8 cellular contexts compared by ENCODE assay signal in genomic region chr3:72977463-72977862, GRCh38. TPM values are rescaled to one million over a fixed set of nuclear protein-coding genes. Genes with fewer than 3 reads are reported as not detected.
DNase-seq lines count a peak whose midpoint lies in the region; ATAC-seq and TF ChIP-seq lines count a peak whose summit lies in the region.
"Had no signal": no experiment of that assay in that cellular context is flagged by ENCODE, and none has a peak within 500 bp of the region (broad histone marks: within the 10 kb centered on the region; RNA-seq: fewer than 3 reads in every experiment).

No MANE protein-coding gene starts in this region.

- ATAC-seq in GM18867 (IDR thresholded peaks at IDR 0.05; ENCODE audit: unreplicated experiment) = peak; percentile 69
- peak; percentile 70 for ATAC-seq in GM21529 (IDR thresholded peaks at IDR 0.05; ENCODE audit: unreplicated experiment)
- ATAC-seq in HG03442 (IDR thresholded peaks at IDR 0.05; ENCODE audit: unreplicated experiment) = peak; percentile 78

- H3K4me3 ChIP-seq in neutrophil (ENCODE audit: low read depth in 1 of 2, low read length in 1 of 2) = peak overlapping the region in 1 of 2 experiments; percentile 19
- H3K4me3 ChIP-seq in uterus = no peak overlapping the region

- H3K27me3 ChIP-seq in neutrophil = no peaks in the 10 kb centered on the region
- H3K27me3 ChIP-seq in uterus = no peaks in the 10 kb centered on the region

- TF ChIP-seq POLR2A in uterus (IDR thresholded peaks at IDR 0.05) = no peak

- H3K36me3 ChIP-seq in neutrophil = no peaks in the 10 kb centered on the region
- no peaks in the 10 kb centered on the region for H3K36me3 ChIP-seq in uterus

- DNase-seq in uterus (no peak), ACHN (no peak), chondrocyte (ENCODE audit: low spot score) (no peak)
- DNase-seq: islet precursor cell had no signal

- peaks cover 5% of the 10 kb centered on the region for H3K4me1 Mint-ChIP-seq in chondrocyte (ENCODE audit: low read depth)

- peak overlapping the region; percentile 82 for H3K27ac ChIP-seq in neutrophil
- H3K27ac ChIP-seq in uterus = no peak overlapping the region

- no peaks in the 10 kb centered on the region for H3K27me3 Mint-ChIP-seq in chondrocyte (ENCODE audit: low read depth)

- no peaks in the 10 kb centered on the region for H3K9me3 Mint-ChIP-seq in chondrocyte (ENCODE audit: low read depth)

- in situ Hi-C loops in ACHN (cut with HindIII; ENCODE audit: low pct_ligation_motif_present, low pct_unique_long_range_greater_than_20kb, low sequenced_read_pairs) = no loop called here

- no peak overlapping the region for H3K4me3 Mint-ChIP-seq in chondrocyte (ENCODE audit: unreplicated experiment)

- H3K27ac Mint-ChIP-seq in chondrocyte (ENCODE audit: unreplicated experiment) = no peak overlapping the region

- H3K36me3 Mint-ChIP-seq in chondrocyte (ENCODE audit: low read depth) = peaks cover 14% of the 10 kb centered on the region

- intact Hi-C loops in uterus (cut with DNase I; ENCODE audit: low total_unique reads) = no loop called here

- H3K9me3 ChIP-seq in neutrophil = no peaks in the 10 kb centered on the region
- H3K9me3 ChIP-seq in uterus = no peaks in the 10 kb centered on the region

- H3K4me1 ChIP-seq in neutrophil (ENCODE audit: control insufficient read depth in 1 of 2, insufficient read depth in 1 of 2, low read depth in 1 of 2, low read length in 1 of 2) (peaks cover 37 to 42% of the 10 kb centered on the region in 2 experiments), uterus (no peaks in the 10 kb centered on the region)

- TF ChIP-seq CTCF in neutrophil (IDR thresholded peaks at IDR 0.05) (no peak), uterus (IDR thresholded peaks at IDR 0.05) (no peak), chondrocyte (IDR thresholded peaks at IDR 0.05) (no peak)

RNA-seq across cellular contexts. Expression of gene PPP4R2, which starts 19.1 kb away (rescaled TPM):
- total RNA-seq in uterus (100 to 1,000 TPM in 1 of 4 donors, 10 to 100 TPM in 3; 21.3 to 136 (median 62.3) TPM), chondrocyte (63.5 to 78.4 TPM (median 70.0 TPM) in 3 replicates)
